Comparison of ENCODE assay signal across 20 cellular contexts in genomic region chr4:3406431-3406830, GRCh38. TPM values are rescaled to one million over a fixed set of nuclear protein-coding genes. Genes with fewer than 3 reads are reported as not detected.
A peak's percentile ranks its signal among the peaks of the same experiment; 100 is the strongest.
DNase-seq lines count a peak whose midpoint lies in the region; ATAC-seq, FAIRE-seq and TF ChIP-seq lines count a peak whose summit lies in the region.
"Had no signal": no experiment of that assay in that cellular context is flagged by ENCODE, and none has a peak within 500 bp of the region (broad histone marks: within the 10 kb centered on the region; RNA-seq: fewer than 3 reads in every experiment).

No MANE protein-coding gene starts in this region.

- no peaks in the 10 kb centered on the region for H4K20me1 ChIP-seq in H9 (ENCODE audit: control insufficient read depth, insufficient read depth, insufficient read length)
- no peaks in the 10 kb centered on the region for H4K20me1 ChIP-seq in HepG2 (ENCODE audit: insufficient read depth, low read length)

- no peak overlapping the region for H3K56ac ChIP-seq in H9 (ENCODE audit: insufficient read length, low read depth, low read length)

- FAIRE-seq in HepG2 (lab: Jason Lieb, UNC): no peak
- FAIRE-seq: D721Med, GM12891 had no signal

- H3K14ac ChIP-seq in H9 (ENCODE audit: insufficient read depth, low read length): no peak overlapping the region

- TF ChIP-seq POLR2A in HepG2 (IDR thresholded peaks at IDR 0.05; ENCODE audit: insufficient read depth in 1 of 2, low read depth in 2 of 2, low read length in 2 of 2) (no peak), sigmoid colon (IDR thresholded peaks at IDR 0.05) (no peak)

- H2AFZ ChIP-seq in H9 (ENCODE audit: low read length) (no peak overlapping the region), HepG2 (ENCODE audit: low read length) (no peak overlapping the region)
- H2AFZ ChIP-seq: GM23338 had no signal

- TF ChIP-seq CTCF in H9 (conservative IDR thresholded peaks at IDR 0.05): no peak
- TF ChIP-seq CTCF in HepG2 (CRISPR knock-in tag; IDR thresholded peaks at IDR 0.05): no peak
- no peak for TF ChIP-seq CTCF in sigmoid colon (IDR thresholded peaks at IDR 0.05)

- H3K4me3 ChIP-seq in H7 (ENCODE audit: insufficient read depth, low read depth, low read length): no peak overlapping the region
- no peak overlapping the region for H3K4me3 ChIP-seq in HepG2 (replicated peaks in 1 of 3; ENCODE audit: insufficient read depth in 1 of 3, low read depth in 2 of 3, low read length in 3 of 3)
- no peak overlapping the region for H3K4me3 ChIP-seq in sigmoid colon
- H3K4me3 ChIP-seq: GM23338, SJCRH30 had no signal

- TF ChIP-seq EP300 in HepG2 (IDR thresholded peaks at IDR 0.05; ENCODE audit: low read depth in 2 of 2, low read length in 2 of 2) (no peak), HepG2 (CRISPR knock-in tag; IDR thresholded peaks at IDR 0.05; ENCODE audit: borderline replicate concordance) (no peak), sigmoid colon (IDR thresholded peaks at IDR 0.05) (no peak)

- no peak overlapping the region for H3K4me3 Mint-ChIP-seq in H9
- H3K4me3 Mint-ChIP-seq: GM23338 had no signal

- H2BK120ac ChIP-seq in H9 (ENCODE audit: low read depth, low read length, poor library complexity, severe bottlenecking): no peak overlapping the region

- in situ Hi-C loops in HepG2 (cut with HindIII; ENCODE audit: extremely low pct_ligation_motif_present, low pct_unique_long_range_greater_than_20kb): no loop called here

- ATAC-seq in HepG2 (no peak), HG02852 (IDR thresholded peaks at IDR 0.05; ENCODE audit: unreplicated experiment) (no peak)
- ATAC-seq: GM23338 had no signal

- WGBS in H9 (ENCODE audit: extremely low coverage, insufficient read length, low lambda C conversion rate): no CpG with 5 or more reads among the region's 9 CpGs
- 93% methylated on average over 4 of the region's 9 CpGs for WGBS in HepG2 (ENCODE audit: low lambda C conversion rate)
- WGBS in sigmoid colon, 2 donors: 92 to 93% methylated on average over 9 of the region's 9 CpGs

- peaks cover 10 to 13% of the 10 kb centered on the region in 2 experiments for H3K9me3 Mint-ChIP-seq in H9

- no peak overlapping the region for H3K18ac ChIP-seq in H9 (ENCODE audit: insufficient read length, low read depth, low read length)

- H3K79me1 ChIP-seq in H9 (ENCODE audit: insufficient read depth, low read depth, low read length, poor library complexity, severe bottlenecking): no peaks in the 10 kb centered on the region

- H3K79me2 ChIP-seq in H9 (ENCODE audit: insufficient read depth, low read length): no peaks in the 10 kb centered on the region
- H3K79me2 ChIP-seq in HepG2 (ENCODE audit: insufficient read depth, low read length): peaks cover 24% of the 10 kb centered on the region

- BruUV-seq in HepG2 (replicated peaks; lab: Mats Ljungman, UMichigan): no TSS peak

- intact Hi-C loops in HepG2 (cut with micrococcal nuclease; ENCODE audit: unreplicated experiment) (loop anchor here (5.0 kb wide), 1 partner anchor 36 kb away; the partner anchor contains the start of gene HGFAC), sigmoid colon (cut with DNase I) (no loop called here)

- H3K23ac ChIP-seq in H9 (ENCODE audit: insufficient read length, low read depth, low read length): no peak overlapping the region

- H3K4me1 ChIP-seq in H9 (ENCODE audit: insufficient read depth, low read length) (no peaks in the 10 kb centered on the region), HepG2 (ENCODE audit: insufficient read depth, low read length) (peaks cover 50% of the 10 kb centered on the region), sigmoid colon (no peaks in the 10 kb centered on the region)
- H3K4me1 ChIP-seq: SJCRH30 had no signal

- no peak overlapping the region for H4K8ac ChIP-seq in H9 (replicated peaks; ENCODE audit: insufficient read length, low read depth, low read length)

- no peak overlapping the region for H2BK5ac ChIP-seq in H9 (ENCODE audit: insufficient read length, low read length)

- H3T11ph ChIP-seq in H9 (ENCODE audit: low read length): no peak overlapping the region

- POLR2A ChIA-PET in HepG2 (lab: Yijun Ruan, JAX): no interaction called here

- H3K36me3 ChIP-seq in H7 (replicated peaks; ENCODE audit: control insufficient read depth, insufficient read depth, low read length) (no peaks in the 10 kb centered on the region), HepG2 (replicated peaks in 1 of 2; ENCODE audit: control insufficient read depth in 1 of 2, insufficient read depth in 2 of 2, low read length in 2 of 2) (peaks cover 3 to 13% of the 10 kb centered on the region in 2 experiments; a peak in 2 of 5 replicates), sigmoid colon (no peaks in the 10 kb centered on the region)
- H3K36me3 ChIP-seq: SJCRH30 had no signal

- no peak overlapping the region for H2BK12ac ChIP-seq in H9 (ENCODE audit: insufficient read length, low read depth, low read length)

- peaks cover 6% of the 10 kb centered on the region for H3K27me3 Mint-ChIP-seq in H9 (ENCODE audit: low read depth)

- H3K9ac ChIP-seq in H9 (ENCODE audit: extremely low read depth, insufficient read length, low read length): no peak overlapping the region
- H3K9ac ChIP-seq in HepG2 (ENCODE audit: insufficient read depth, low read depth, low read length): no peak overlapping the region

- H2BK20ac ChIP-seq in H9 (ENCODE audit: low read depth, low read length, poor library complexity, severe bottlenecking): no peak overlapping the region

- H3K27me3 ChIP-seq in H7 (ENCODE audit: control insufficient read depth, insufficient read depth, low read length) (no peaks in the 10 kb centered on the region), H9 (ENCODE audit: insufficient read depth, low read length) (no peaks in the 10 kb centered on the region), HepG2 (ENCODE audit: control insufficient read depth in 1 of 2, insufficient read depth in 2 of 2, low read length in 2 of 2) (no peaks in the 10 kb centered on the region), sigmoid colon (no peaks in the 10 kb centered on the region)
- H3K27me3 ChIP-seq: SJCRH30 had no signal

- H4K91ac ChIP-seq in H9 (ENCODE audit: insufficient read length, low read depth, low read length): no peak overlapping the region

- peaks cover 9 to 12% (median 11%) of the 10 kb centered on the region in 3 experiments for H3K36me3 Mint-ChIP-seq in H9 (ENCODE audit: insufficient read depth in 1 of 3, low read depth in 3 of 3)

- no peak overlapping the region for H3K27ac ChIP-seq in H9 (ENCODE audit: insufficient read length, low read depth, low read length)
- H3K27ac ChIP-seq in HepG2 (ENCODE audit: extremely low read length, insufficient read depth, low read length): peak overlapping the region; percentile 96
- no peak overlapping the region for H3K27ac ChIP-seq in sigmoid colon
- H3K27ac ChIP-seq: C4-2B, SJCRH30 had no signal

- no peak overlapping the region for H3K4me2 ChIP-seq in H9 (ENCODE audit: insufficient read depth, insufficient read length, low read length)
- no peak overlapping the region for H3K4me2 ChIP-seq in HepG2 (ENCODE audit: low read depth, low read length)
- H3K4me2 ChIP-seq: GM23338 had no signal

- peaks cover 0 to 12% of the 10 kb centered on the region in 2 experiments; a peak in 3 of 4 replicates for H3K4me1 Mint-ChIP-seq in H9

- H3K23me2 ChIP-seq in H9 (ENCODE audit: insufficient read length, low read depth, low read length, poor library complexity, severe bottlenecking): peaks cover 3% of the 10 kb centered on the region

- H3K4ac ChIP-seq in H9 (ENCODE audit: low read depth, low read length): no peak overlapping the region

- CTCF ChIA-PET in HepG2 (lab: Yijun Ruan, JAX; ENCODE audit: low intra/inter-chr PET ratio, low total read pairs): no interaction called here

- DNase-seq in H7 (peak; percentile 45), H9 (peak; percentile 12), HepG2 (ENCODE audit: low spot score) (no peak), sigmoid colon (peak; percentile 41), AG08395 (ENCODE audit: low spot score) (no peak), GOT3 (lab: John Stamatoyannopoulos, UW) (no peak)
- DNase-seq: ACHN, AML-193, KG1, NCI-H1694 treated with DMSO at 0.1 percent for 48 hours, NCI-H2227 treated with DMSO at 0.1 percent for 48 hours, NCI-H510A treated with DMSO at 0.1 percent for 48 hours, NCI-H774, OCI-M1, SJCRH30 had no signal

- H2BK15ac ChIP-seq in H9 (ENCODE audit: low read depth, low read length): no peak overlapping the region

- H3K9me3 ChIP-seq in H9 (ENCODE audit: control insufficient read depth, low read depth, low read length): peaks cover 8% of the 10 kb centered on the region
- H3K9me3 ChIP-seq in HepG2 (ENCODE audit: low read length): peaks cover 11% of the 10 kb centered on the region
- H3K9me3 ChIP-seq in sigmoid colon: peaks cover 0 to 4% (median 0%) of the 10 kb centered on the region in 4 donors
- H3K9me3 ChIP-seq: SJCRH30 had no signal

- H2AK5ac ChIP-seq in H9 (ENCODE audit: insufficient read length, low read length): no peak overlapping the region

- no peak for TF ChIP-seq RAD21 in HepG2 (CRISPR knock-in tag; IDR thresholded peaks at IDR 0.05)

- no peak overlapping the region for H3K27ac Mint-ChIP-seq in H9
- H3K27ac Mint-ChIP-seq: GM23338 had no signal

- no peak overlapping the region for H4K5ac ChIP-seq in H9 (ENCODE audit: insufficient read length, low read depth, low read length)

RNA-seq across cellular contexts. Expression of gene HGFAC, which starts 35.3 kb away (rescaled TPM):
- 0.03 and 1.1 TPM in 2 replicates for total RNA-seq in H7 (2014; rRNA removed; shearing (Covaris generic))
- total RNA-seq in H9 (2021) (0.33 and 0.37 TPM in 2 replicates), HepG2 (2016; rRNA removed; fragmentation: Illumina TruSeq; extraction: Trizol) (0.98 and 8.5 TPM in 2 replicates), sigmoid colon (under 1 TPM; 0.33 to 0.55 (median 0.38) TPM)
- 1.8 and 1.9 TPM in 2 replicates for total RNA-seq in HepG2 (2016; cell fraction: cytosol; rRNA removed; fragmentation: Illumina TruSeq; extraction: Trizol; ENCODE audit: low read depth)
- 1.2 and 9.0 TPM in 2 replicates for total RNA-seq in HepG2 (2016; cell fraction: insoluble cytoplasmic fraction; rRNA removed; fragmentation: Illumina TruSeq; extraction: Trizol)
- total RNA-seq in HepG2 (2016; cell fraction: membrane; rRNA removed; fragmentation: Illumina TruSeq; extraction: Trizol): 1.4 and 1.8 TPM in 2 replicates
- 14.0 and 15.7 TPM in 2 replicates for total RNA-seq in HepG2 (2016; cell fraction: nucleus; rRNA removed; fragmentation: Illumina TruSeq; extraction: Trizol)
- polyA plus RNA-seq in HepG2 (2011; rRNA removed) (63.6 and 107 TPM in 2 replicates), sigmoid colon (under 1 TPM in 1 of 3 donors, not detected in 2; 0.22 TPM)
- polyA plus RNA-seq in HepG2 (2011; cell fraction: cytosol; rRNA removed): 8.9 and 16.3 TPM in 2 replicates
- polyA plus RNA-seq in HepG2 (2011; cell fraction: nucleus; rRNA removed): 1,761 and 2,041 TPM in 2 replicates
- polyA plus RNA-seq in HepG2 (2012): 31.4 and 46.5 TPM in 2 replicates
- polyA plus RNA-seq in HepG2 (2016; cell fraction: cytosol; fragmentation: Illumina TruSeq; extraction: Trizol; ENCODE audit: low read depth): 1.9 and 2.1 TPM in 2 replicates
- 1.9 and 2.5 TPM in 2 replicates for polyA plus RNA-seq in HepG2 (2016; cell fraction: insoluble cytoplasmic fraction; fragmentation: Illumina TruSeq; extraction: Trizol; ENCODE audit: low read depth)
- 1.6 and 2.1 TPM in 2 replicates for polyA plus RNA-seq in HepG2 (2016; cell fraction: membrane; fragmentation: Illumina TruSeq; extraction: Trizol; ENCODE audit: low read depth)
- 65.6 and 66.9 TPM in 2 replicates for polyA plus RNA-seq in HepG2 (2016; cell fraction: nucleus; fragmentation: Illumina TruSeq; extraction: Trizol; ENCODE audit: insufficient read depth, low read depth)
- 15.4 TPM in 1 of 2 replicates, not detected in the other for polyA minus RNA-seq in HepG2 (2011; rRNA and poly(A)+ RNA removed; ENCODE audit: low replicate concordance)
- polyA minus RNA-seq in HepG2 (2011; cell fraction: cytosol; rRNA and poly(A)+ RNA removed): 5.8 and 5.9 TPM in 2 replicates
- polyA minus RNA-seq in HepG2 (2011; cell fraction: nucleus; rRNA and poly(A)+ RNA removed): 43.4 and 57.3 TPM in 2 replicates
- polyA plus RNA-seq: GM23338 had no signal

RNA-seq across cellular contexts. Expression of gene DOK7, which starts 56.7 kb away (rescaled TPM):
- total RNA-seq in H7 (2014; rRNA removed; shearing (Covaris generic)): 0.22 and 0.73 TPM in 2 replicates
- total RNA-seq in H9 (2021) (0.26 TPM in 1 of 2 replicates, not detected in the other), HepG2 (2016; rRNA removed; fragmentation: Illumina TruSeq; extraction: Trizol) (0.07 TPM in 1 of 2 replicates, not detected in the other), sigmoid colon (1 to 10 TPM in 1 of 4 donors, not detected in 3; 1.9 TPM)
- not detected in 2 replicates for total RNA-seq in HepG2 (2016; cell fraction: cytosol; rRNA removed; fragmentation: Illumina TruSeq; extraction: Trizol; ENCODE audit: low read depth)
- 0.04 TPM in 1 of 2 replicates, not detected in the other for total RNA-seq in HepG2 (2016; cell fraction: insoluble cytoplasmic fraction; rRNA removed; fragmentation: Illumina TruSeq; extraction: Trizol)
- 0.06 TPM in 1 of 2 replicates, not detected in the other for total RNA-seq in HepG2 (2016; cell fraction: membrane; rRNA removed; fragmentation: Illumina TruSeq; extraction: Trizol)
- not detected in 2 replicates for total RNA-seq in HepG2 (2016; cell fraction: nucleus; rRNA removed; fragmentation: Illumina TruSeq; extraction: Trizol)
- polyA plus RNA-seq in HepG2 (2011; rRNA removed) (0.03 and 0.05 TPM in 2 replicates), sigmoid colon (1 to 10 TPM in 1 of 3 donors, under 1 TPM in 1, not detected in 1; 0.85 to 1.2 TPM)
- polyA plus RNA-seq in HepG2 (2011; cell fraction: cytosol; rRNA removed): 0.05 and 0.08 TPM in 2 replicates
- 0.26 and 0.32 TPM in 2 replicates for polyA plus RNA-seq in HepG2 (2011; cell fraction: nucleus; rRNA removed)
- polyA plus RNA-seq in HepG2 (2012): not detected in 2 replicates
- polyA plus RNA-seq in HepG2 (2016; cell fraction: cytosol; fragmentation: Illumina TruSeq; extraction: Trizol; ENCODE audit: low read depth): not detected in 2 replicates
- 0.19 TPM in 1 of 2 replicates, not detected in the other for polyA plus RNA-seq in HepG2 (2016; cell fraction: insoluble cytoplasmic fraction; fragmentation: Illumina TruSeq; extraction: Trizol; ENCODE audit: low read depth)
- not detected in 2 replicates for polyA plus RNA-seq in HepG2 (2016; cell fraction: membrane; fragmentation: Illumina TruSeq; extraction: Trizol; ENCODE audit: low read depth)
- not detected in 2 replicates for polyA plus RNA-seq in HepG2 (2016; cell fraction: nucleus; fragmentation: Illumina TruSeq; extraction: Trizol; ENCODE audit: insufficient read depth, low read depth)
- polyA minus RNA-seq in HepG2 (2011; rRNA and poly(A)+ RNA removed; ENCODE audit: low replicate concordance): 0.38 TPM in 1 of 2 replicates, not detected in the other
- polyA minus RNA-seq in HepG2 (2011; cell fraction: cytosol; rRNA and poly(A)+ RNA removed): not detected in 2 replicates
- polyA minus RNA-seq in HepG2 (2011; cell fraction: nucleus; rRNA and poly(A)+ RNA removed): not detected in 2 replicates

Comparison
In these comparisons a context has a peak if more than half of its experiments do, and no peak if none do; other contexts are left out.
1. DNase-seq: peak in H7 (single experiment), H9 (single experiment) and sigmoid colon (single experiment); none in HepG2 (single experiment), AG08395 (single experiment) and GOT3 (single experiment).